ENCODE assay signal across 8 cellular contexts in the genomic region with DNA sequence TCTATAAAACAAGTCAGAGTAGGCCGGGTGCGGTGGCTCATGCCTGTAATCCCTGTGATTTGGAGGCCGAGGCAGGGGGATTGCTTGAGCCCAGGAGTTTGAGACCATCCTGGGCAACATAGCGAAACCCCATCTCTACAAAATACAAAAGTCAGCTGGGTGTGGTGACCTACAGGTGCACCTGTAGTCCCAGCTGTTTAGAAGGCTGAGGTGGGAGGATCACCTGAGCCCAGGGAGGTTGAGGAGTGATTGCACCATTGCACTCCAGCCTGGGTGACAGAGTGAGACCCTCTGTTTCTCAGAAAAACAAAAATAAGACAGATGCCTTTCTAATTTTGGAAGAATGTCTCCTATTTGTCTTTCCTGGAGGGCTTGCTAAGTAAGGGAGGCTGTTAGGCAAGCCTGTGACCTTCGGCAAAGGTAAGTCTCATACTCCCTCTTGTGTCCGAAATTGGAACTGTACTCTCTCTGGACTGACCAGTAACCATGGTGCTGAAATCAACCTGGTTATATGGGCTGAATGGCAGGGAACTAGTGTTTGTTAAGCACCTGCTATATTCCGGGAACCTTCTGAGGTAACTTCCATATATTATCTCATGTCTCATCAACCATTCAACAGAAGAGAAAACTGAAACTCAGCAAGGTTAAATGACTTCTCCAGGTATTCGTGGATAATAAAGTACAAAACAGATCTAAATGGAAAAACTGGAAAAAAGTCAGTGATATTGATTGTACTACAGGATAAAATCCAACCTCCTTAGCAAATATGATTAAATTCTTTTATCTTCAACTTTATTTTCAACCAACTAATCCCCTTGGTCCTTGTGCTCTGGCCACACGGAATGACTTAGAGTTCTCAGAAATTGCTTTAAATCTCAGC. TPM values are rescaled to one million over a fixed set of nuclear protein-coding genes. Genes with fewer than 3 reads are reported as not detected.
DNase-seq lines count a peak whose midpoint lies in the region; ATAC-seq and TF ChIP-seq lines count a peak whose summit lies in the region.

No MANE protein-coding gene starts in this region.

- H3K4me3 Mint-ChIP-seq in Calu3 (ENCODE audit: low read depth, unreplicated experiment): no peak overlapping the region

- peaks cover 17% of the 10 kb centered on the region for H3K4me1 Mint-ChIP-seq in Calu3 (ENCODE audit: low read depth, unreplicated experiment)

- H3K27me3 Mint-ChIP-seq in Calu3 (ENCODE audit: unreplicated experiment): peaks cover 23% of the 10 kb centered on the region

- peaks cover 5% of the 10 kb centered on the region for H3K36me3 Mint-ChIP-seq in Calu3 (ENCODE audit: insufficient read depth, unreplicated experiment)

- H3K9me3 Mint-ChIP-seq in Calu3 (ENCODE audit: low read depth, unreplicated experiment): no peaks in the 10 kb centered on the region

- TF ChIP-seq CTCF in Calu3 (IDR thresholded peaks at IDR 0.05; ENCODE audit: unreplicated experiment) (peak; percentile 86), foreskin fibroblast (IDR thresholded peaks at IDR 0.05; ENCODE audit: low read depth, low read length) (peak; percentile 80)

- ATAC-seq in GM19395 (IDR thresholded peaks at IDR 0.05; ENCODE audit: unreplicated experiment): peak; percentile 76
- no peak for ATAC-seq in GM21423 (IDR thresholded peaks at IDR 0.05; ENCODE audit: unreplicated experiment)

- no TSS peak for BruUV-seq in Calu3 (replicated peaks; lab: Mats Ljungman, UMichigan)

- no peak overlapping the region for H3K4me3 ChIP-seq in foreskin fibroblast (ENCODE audit: low read depth in 1 of 2, low read length in 2 of 2)

- H3K27ac Mint-ChIP-seq in Calu3 (ENCODE audit: unreplicated experiment): peak overlapping the region; percentile 25

- CTCF ChIA-PET in Calu3 (lab: Charles Lee): interaction anchor here (1.6 kb wide), 1 partner anchor 105 kb away, joined by 8 read pairs; no protein-coding TSS in a partner anchor

- DNase-seq in Calu3 (peak; percentile 88), HUDEP-2 (lab: John Stamatoyannopoulos, UW; ENCODE audit: unreplicated experiment in 76 of 76) (peak in 53 of 76 experiments; percentile 2 to 90 (median 56)), NCI-H82 treated with DMSO at 0.1 percent for 48 hours (lab: John Stamatoyannopoulos, UW; ENCODE audit: unreplicated experiment) (peak; percentile 89), foreskin fibroblast (peak; percentile 86 to 95), non-pigmented ciliary epithelial cell (ENCODE audit: low read depth) (peak; percentile 86)
- peak; percentile 19 for DNase-seq in activated CD8-positive, alpha-beta memory T cell treated with anti-CD3 and anti-CD28 coated beads, Interleukin-2, amount 50 U/mL, for 4 hours

- intact Hi-C loops in Calu3 (cut with micrococcal nuclease; ENCODE audit: unreplicated experiment): loop anchor here (1.0 to 10.0 kb wide), 2 partner anchors 105 to 187 kb away; no protein-coding TSS in a partner anchor

RNA-seq across cellular contexts. Expression of gene RAB3B, which starts 11.8 kb away (rescaled TPM):
- 0.31 and 0.49 TPM in 2 replicates for total RNA-seq in Calu3 (2022)

RNA-seq across cellular contexts. Expression of gene KTI12, which starts 31.3 kb away (rescaled TPM):
- total RNA-seq in Calu3 (2022): 9.1 and 11.8 TPM in 2 replicates

RNA-seq across cellular contexts. Expression of gene TXNDC12, which starts 52.7 kb away (rescaled TPM):
- 51.6 and 68.9 TPM in 2 replicates for total RNA-seq in Calu3 (2022)

RNA-seq across cellular contexts. Expression of gene BTF3L4, which starts 53.8 kb away (rescaled TPM):
- total RNA-seq in Calu3 (2022): 60.8 and 70.4 TPM in 2 replicates

Comparison
In these comparisons a context has a peak if more than half of its experiments do, and no peak if none do; other contexts are left out.
1. DNase-seq: peak in every context shown above with its lines; median percentile 90 in foreskin fibroblast; 89 in NCI-H82 treated with DMSO at 0.1 percent for 48 hours; 88 in Calu3; 86 in non-pigmented ciliary epithelial cell; 56 in HUDEP-2; 19 in activated CD8-positive, alpha-beta memory T cell treated with anti-CD3 and anti-CD28 coated beads, Interleukin-2, amount 50 U/mL, for 4 hours.